Comparison of ENCODE assay signal across 8 cellular contexts in the genomic region with DNA sequence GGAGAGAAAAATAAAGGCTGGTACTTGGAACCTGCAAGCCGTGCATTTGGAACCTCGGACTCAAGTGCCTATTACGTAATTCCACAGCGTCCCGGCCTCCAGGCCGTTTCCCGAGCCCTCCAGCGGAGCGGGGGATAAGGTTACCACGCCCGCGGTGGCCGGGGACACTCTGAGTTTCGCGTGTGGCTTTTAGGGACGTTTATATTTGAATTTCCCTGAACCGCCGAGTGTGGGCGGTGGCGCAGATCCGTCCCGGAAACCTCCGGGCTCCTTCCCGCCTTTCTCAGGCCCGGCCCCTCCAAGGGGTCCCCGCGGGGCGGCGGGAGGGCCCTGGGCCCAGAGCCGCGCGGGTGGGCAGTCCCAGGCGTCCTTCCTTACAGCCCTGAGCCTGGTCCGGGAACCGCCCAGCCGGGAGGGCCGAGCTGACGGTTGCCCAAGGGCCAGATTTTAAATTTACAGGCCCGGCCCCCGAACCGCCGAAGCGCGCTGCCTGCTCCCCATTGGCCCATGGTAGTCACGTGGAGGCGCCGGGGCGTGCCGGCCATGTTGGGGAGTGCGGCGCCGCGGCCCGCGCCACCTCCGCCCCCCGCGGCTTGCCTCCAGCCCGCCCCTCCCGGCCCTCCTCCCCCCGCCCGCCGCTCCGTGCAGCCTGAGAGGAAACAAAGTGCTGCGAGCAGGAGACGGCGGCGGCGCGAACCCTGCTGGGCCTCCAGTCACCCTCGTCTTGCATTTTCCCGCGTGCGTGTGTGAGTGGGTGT. TPM values are rescaled to one million over a fixed set of nuclear protein-coding genes. Genes with fewer than 3 reads are reported as not detected.
DNase-seq lines count a peak whose midpoint lies in the region; ATAC-seq and TF ChIP-seq lines count a peak whose summit lies in the region.

A gene with protein sequence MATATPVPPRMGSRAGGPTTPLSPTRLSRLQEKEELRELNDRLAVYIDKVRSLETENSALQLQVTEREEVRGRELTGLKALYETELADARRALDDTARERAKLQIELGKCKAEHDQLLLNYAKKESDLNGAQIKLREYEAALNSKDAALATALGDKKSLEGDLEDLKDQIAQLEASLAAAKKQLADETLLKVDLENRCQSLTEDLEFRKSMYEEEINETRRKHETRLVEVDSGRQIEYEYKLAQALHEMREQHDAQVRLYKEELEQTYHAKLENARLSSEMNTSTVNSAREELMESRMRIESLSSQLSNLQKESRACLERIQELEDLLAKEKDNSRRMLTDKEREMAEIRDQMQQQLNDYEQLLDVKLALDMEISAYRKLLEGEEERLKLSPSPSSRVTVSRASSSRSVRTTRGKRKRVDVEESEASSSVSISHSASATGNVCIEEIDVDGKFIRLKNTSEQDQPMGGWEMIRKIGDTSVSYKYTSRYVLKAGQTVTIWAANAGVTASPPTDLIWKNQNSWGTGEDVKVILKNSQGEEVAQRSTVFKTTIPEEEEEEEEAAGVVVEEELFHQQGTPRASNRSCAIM (plus strand): TSS at position 638 of the 758 bp plus-strand sequence. CDS start 373 bp downstream, outside the sequence.

- ATAC-seq in GM21619 (IDR thresholded peaks at IDR 0.05; ENCODE audit: unreplicated experiment): peak; percentile 54

- DNase-seq in DMS153 treated with DMSO at 0.1 percent for 48 hours (lab: John Stamatoyannopoulos, UW; ENCODE audit: unreplicated experiment) (peak; percentile 87), OCI-M2 (lab: John Stamatoyannopoulos, UW; ENCODE audit: unreplicated experiment) (peak; percentile 40), activated T-cell treated with anti-CD3 and anti-CD28 coated beads for 24 hours (ENCODE audit: low read depth) (peak; percentile 91), epidermal melanocyte (ENCODE audit: insufficient read length, low spot score) (peak; percentile 73)
- DNase-seq in stimulated activated CD8-positive, alpha-beta memory T cell treated with anti-CD3 and anti-CD28 coated beads, Interleukin-2, amount 100 ng/mL, for 48 hours (ENCODE audit: low read depth in 2 of 2): peak; percentile 93 to 94

- H3K9me3 ChIP-seq in mononuclear cell (ENCODE audit: low read depth, low read length): no peaks in the 10 kb centered on the region

- H3K4me3 ChIP-seq in mononuclear cell (ENCODE audit: low read length): peak within 1 kb of the TSS; percentile 89

- peak; percentile 61; the same call in 1 of the 2 replicates for TF ChIP-seq EP300 in Ishikawa (IDR thresholded peaks at IDR 0.05; ENCODE audit: borderline replicate concordance)

- no peak; the same call in 1 of the 2 replicates for TF ChIP-seq RAD21 in Ishikawa (IDR thresholded peaks at IDR 0.05; ENCODE audit: low read depth)

- no peaks in the 10 kb centered on the region for H3K27me3 ChIP-seq in mononuclear cell (ENCODE audit: insufficient read depth, low read length)

- peaks cover 38% of the 10 kb centered on the region for H3K4me1 ChIP-seq in mononuclear cell (ENCODE audit: insufficient read depth, low read length)

TF ChIP-seq in Ishikawa, 13 proteins besides CTCF, POLR2A, EP300 and RAD21:
- TF ChIP-seq EGR1 (IDR thresholded peaks at IDR 0.05) (peak; percentile 87), TAF1 (IDR thresholded peaks at IDR 0.05; ENCODE audit: low read depth) (peak; percentile 40; the same call in 1 of the 2 replicates), CEBPB (IDR thresholded peaks at IDR 0.05) (peak; percentile 92), TCF12 (IDR thresholded peaks at IDR 0.05; ENCODE audit: low read depth) (peak; percentile 64), NFIC (IDR thresholded peaks at IDR 0.05) (peak; percentile 56), ZBTB7A (IDR thresholded peaks at IDR 0.05; ENCODE audit: low read depth) (peak; percentile 69; the same call in 1 of the 2 replicates), TEAD4 (IDR thresholded peaks at IDR 0.05) (peak; percentile 46), YY1 (IDR thresholded peaks at IDR 0.05; ENCODE audit: low read depth) (peak; percentile 75; the same call in 1 of the 2 replicates), CREB1 (IDR thresholded peaks at IDR 0.05; ENCODE audit: low read depth) (no peak; the same call in 1 of the 2 replicates), FOXM1 (IDR thresholded peaks at IDR 0.05; ENCODE audit: borderline replicate concordance, low read depth) (peak; percentile 98)
- TF ChIP-seq, protein P1, sequence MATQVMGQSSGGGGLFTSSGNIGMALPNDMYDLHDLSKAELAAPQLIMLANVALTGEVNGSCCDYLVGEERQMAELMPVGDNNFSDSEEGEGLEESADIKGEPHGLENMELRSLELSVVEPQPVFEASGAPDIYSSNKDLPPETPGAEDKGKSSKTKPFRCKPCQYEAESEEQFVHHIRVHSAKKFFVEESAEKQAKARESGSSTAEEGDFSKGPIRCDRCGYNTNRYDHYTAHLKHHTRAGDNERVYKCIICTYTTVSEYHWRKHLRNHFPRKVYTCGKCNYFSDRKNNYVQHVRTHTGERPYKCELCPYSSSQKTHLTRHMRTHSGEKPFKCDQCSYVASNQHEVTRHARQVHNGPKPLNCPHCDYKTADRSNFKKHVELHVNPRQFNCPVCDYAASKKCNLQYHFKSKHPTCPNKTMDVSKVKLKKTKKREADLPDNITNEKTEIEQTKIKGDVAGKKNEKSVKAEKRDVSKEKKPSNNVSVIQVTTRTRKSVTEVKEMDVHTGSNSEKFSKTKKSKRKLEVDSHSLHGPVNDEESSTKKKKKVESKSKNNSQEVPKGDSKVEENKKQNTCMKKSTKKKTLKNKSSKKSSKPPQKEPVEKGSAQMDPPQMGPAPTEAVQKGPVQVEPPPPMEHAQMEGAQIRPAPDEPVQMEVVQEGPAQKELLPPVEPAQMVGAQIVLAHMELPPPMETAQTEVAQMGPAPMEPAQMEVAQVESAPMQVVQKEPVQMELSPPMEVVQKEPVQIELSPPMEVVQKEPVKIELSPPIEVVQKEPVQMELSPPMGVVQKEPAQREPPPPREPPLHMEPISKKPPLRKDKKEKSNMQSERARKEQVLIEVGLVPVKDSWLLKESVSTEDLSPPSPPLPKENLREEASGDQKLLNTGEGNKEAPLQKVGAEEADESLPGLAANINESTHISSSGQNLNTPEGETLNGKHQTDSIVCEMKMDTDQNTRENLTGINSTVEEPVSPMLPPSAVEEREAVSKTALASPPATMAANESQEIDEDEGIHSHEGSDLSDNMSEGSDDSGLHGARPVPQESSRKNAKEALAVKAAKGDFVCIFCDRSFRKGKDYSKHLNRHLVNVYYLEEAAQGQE (IDR thresholded peaks at IDR 0.05; ENCODE audit: low read depth): no peak
- TF ChIP-seq, protein P2, sequence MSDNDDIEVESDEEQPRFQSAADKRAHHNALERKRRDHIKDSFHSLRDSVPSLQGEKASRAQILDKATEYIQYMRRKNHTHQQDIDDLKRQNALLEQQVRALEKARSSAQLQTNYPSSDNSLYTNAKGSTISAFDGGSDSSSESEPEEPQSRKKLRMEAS (IDR thresholded peaks at IDR 0.05): peak; percentile 87
- TF ChIP-seq, protein P3, sequence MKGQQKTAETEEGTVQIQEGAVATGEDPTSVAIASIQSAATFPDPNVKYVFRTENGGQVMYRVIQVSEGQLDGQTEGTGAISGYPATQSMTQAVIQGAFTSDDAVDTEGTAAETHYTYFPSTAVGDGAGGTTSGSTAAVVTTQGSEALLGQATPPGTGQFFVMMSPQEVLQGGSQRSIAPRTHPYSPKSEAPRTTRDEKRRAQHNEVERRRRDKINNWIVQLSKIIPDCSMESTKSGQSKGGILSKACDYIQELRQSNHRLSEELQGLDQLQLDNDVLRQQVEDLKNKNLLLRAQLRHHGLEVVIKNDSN (IDR thresholded peaks at IDR 0.05): peak; percentile 97

RNA-seq across cellular contexts. Expression of the gene that starts here (rescaled TPM):
- 54.5 TPM for total RNA-seq in mononuclear cell

Comparison
In these comparisons a context has a peak if more than half of its experiments do, and no peak if none do; other contexts are left out.
1. Peak in every context shown above with its lines: DNase-seq, ATAC-seq and H3K4me3 ChIP-seq.
2. DNase-seq: peak in every context shown above with its lines; median percentile 94 in stimulated activated CD8-positive, alpha-beta memory T cell treated with anti-CD3 and anti-CD28 coated beads, Interleukin-2, amount 100 ng/mL, for 48 hours; 91 in activated T-cell treated with anti-CD3 and anti-CD28 coated beads for 24 hours; 87 in DMS153 treated with DMSO at 0.1 percent for 48 hours; 73 in epidermal melanocyte; 40 in OCI-M2.